Comparison of ENCODE assay signal across 14 cellular contexts in the genomic region with DNA sequence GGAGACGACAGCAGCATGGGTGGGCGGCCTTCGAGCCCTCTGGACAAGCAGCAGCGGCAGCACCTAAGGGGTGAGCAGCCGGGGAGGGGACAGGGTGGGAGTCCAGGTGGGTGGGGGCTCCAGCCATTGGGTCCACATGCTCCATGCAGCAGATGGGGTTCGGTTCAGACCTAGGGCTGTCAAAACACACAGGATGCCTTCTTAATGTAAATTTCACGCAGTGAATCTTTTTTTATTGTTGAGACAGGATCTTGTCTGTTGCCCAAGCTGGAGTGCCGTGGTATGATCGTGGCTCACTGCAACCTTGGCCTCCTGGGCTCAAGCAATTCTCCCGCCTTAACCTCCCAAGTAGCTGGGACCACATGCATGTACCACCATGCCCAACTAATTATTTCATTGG. TPM values are rescaled to one million over a fixed set of nuclear protein-coding genes. Genes with fewer than 3 reads are reported as not detected.
DNase-seq lines count a peak whose midpoint lies in the region; ATAC-seq and TF ChIP-seq lines count a peak whose summit lies in the region.
"Had no signal": no experiment of that assay in that cellular context is flagged by ENCODE, and none has a peak within 500 bp of the region (broad histone marks: within the 10 kb centered on the region; RNA-seq: fewer than 3 reads in every experiment).

No MANE protein-coding gene starts in this region.

- H3K27me3 Mint-ChIP-seq in naive B cell (no peaks in the 10 kb centered on the region), WTC11 (ENCODE audit: low read depth) (peaks cover 10% of the 10 kb centered on the region; the same call in 1 of the 2 replicates)
- H3K27me3 Mint-ChIP-seq in naive thymus-derived CD4-positive, alpha-beta T cell = peaks cover 0 to 3% (median 0%) of the 10 kb centered on the region in 5 donors
- H3K27me3 Mint-ChIP-seq: CD4-positive, alpha-beta memory T cell had no signal

- ATAC-seq in DND-41 (ENCODE audit: insufficient read depth, low read depth) = no peak
- peak; percentile 3 for ATAC-seq in GM21447 (IDR thresholded peaks at IDR 0.05; ENCODE audit: unreplicated experiment)
- peak; percentile 6 to 9 for ATAC-seq in naive B cell (ENCODE audit: low read depth in 2 of 2)
- no peak for ATAC-seq in naive thymus-derived CD4-positive, alpha-beta T cell
- no peak for ATAC-seq in WTC11

- H3K9me3 Mint-ChIP-seq in naive B cell (peaks cover 0 to 4% (median 3%) of the 10 kb centered on the region in 7 donors), WTC11 (peaks cover 9% of the 10 kb centered on the region)
- H3K9me3 Mint-ChIP-seq in naive thymus-derived CD4-positive, alpha-beta T cell = peaks cover 0 to 8% (median 4%) of the 10 kb centered on the region in 11 donors

- H3K27me3 ChIP-seq in DND-41 (ENCODE audit: insufficient read depth, low read length, poor library complexity) = no peaks in the 10 kb centered on the region
- no peaks in the 10 kb centered on the region for H3K27me3 ChIP-seq in naive thymus-derived CD4-positive, alpha-beta T cell (ENCODE audit: control insufficient read depth in 2 of 2, insufficient read depth in 2 of 2, low read length in 2 of 2)

- POLR2A ChIA-PET in OCI-LY7 (lab: Charles Lee) (interaction anchor here (0.7 to 1.3 kb wide), 4 partner anchors 14 to 299 kb away, joined by 3 to 5 read pairs (median 4); no protein-coding TSS in a partner anchor), WTC11 (lab: Charles Lee) (interaction anchor here (0.6 kb wide), 1 partner anchor 56 kb away, joined by 3 read pairs; no protein-coding TSS in a partner anchor)
- POLR2A ChIA-PET in naive thymus-derived CD4-positive, alpha-beta T cell (lab: Charles Lee) = no interaction called here

- H3K9me2 ChIP-seq in OCI-LY7 (ENCODE audit: insufficient read depth, low read length) = no peaks in the 10 kb centered on the region

- H3K9me3 ChIP-seq in DND-41 (ENCODE audit: insufficient read depth, low read length, severe bottlenecking) (no peaks in the 10 kb centered on the region), OCI-LY7 (ENCODE audit: low read length) (peaks cover 10% of the 10 kb centered on the region; the same call in 1 of the 2 replicates)
- peaks cover 0 to 10% (median 0%) of the 10 kb centered on the region in 3 experiments for H3K9me3 ChIP-seq in naive thymus-derived CD4-positive, alpha-beta T cell (ENCODE audit: control insufficient read depth in 2 of 3, low read length in 3 of 3)

- no peak overlapping the region for H3K9ac ChIP-seq in DND-41 (ENCODE audit: low read depth, low read length)

- peak overlapping the region; percentile 93 to 98 (median 96) for H3K4me3 Mint-ChIP-seq in naive B cell
- H3K4me3 Mint-ChIP-seq in naive thymus-derived CD4-positive, alpha-beta T cell = no peak overlapping the region
- no peak overlapping the region for H3K4me3 Mint-ChIP-seq in WTC11
- H3K4me3 Mint-ChIP-seq: CD4-positive, alpha-beta memory T cell had no signal

- no peaks in the 10 kb centered on the region for H3K36me3 ChIP-seq in DND-41 (ENCODE audit: insufficient read depth, low read length)
- peaks cover 33% of the 10 kb centered on the region for H3K36me3 ChIP-seq in OCI-LY7 (ENCODE audit: insufficient read depth, low read length)
- H3K36me3 ChIP-seq in naive thymus-derived CD4-positive, alpha-beta T cell (ENCODE audit: control insufficient read depth in 2 of 3, insufficient read depth in 3 of 3, low read length in 3 of 3) = no peaks in the 10 kb centered on the region

- H3K4me1 Mint-ChIP-seq in naive B cell (peaks cover 61 to 81% (median 79%) of the 10 kb centered on the region in 3 donors), WTC11 (peaks cover 15% of the 10 kb centered on the region)
- peaks cover 16 to 30% (median 28%) of the 10 kb centered on the region in 7 donors for H3K4me1 Mint-ChIP-seq in naive thymus-derived CD4-positive, alpha-beta T cell

- DNase-seq in DND-41 (no peak), OCI-LY7 (ENCODE audit: low spot score) (peak; percentile 53), naive B cell (no peak), HT-29 (ENCODE audit: low spot score) (no peak), DMS79 (lab: John Stamatoyannopoulos, UW) (no peak), WTC11 (ENCODE audit: low spot score) (no peak)
- DNase-seq in naive thymus-derived CD4-positive, alpha-beta T cell = no peak
- DNase-seq: AML-193; CD4-positive, alpha-beta memory T cell; HCEC 1CT; NCI-H1105; NCI-H187; SIG-M5 had no signal

- intact Hi-C loops in OCI-LY7 (cut with micrococcal nuclease; ENCODE audit: unreplicated experiment) = loop anchor here (10.0 kb wide), 2 partner anchors 227 to 997 kb away; a partner anchor contains a TSS
- intact Hi-C loops in naive thymus-derived CD4-positive, alpha-beta T cell (cut with micrococcal nuclease) = no loop called here

- peaks cover 9 to 13% of the 10 kb centered on the region in 2 donors for H3K36me3 Mint-ChIP-seq in naive B cell
- H3K36me3 Mint-ChIP-seq in naive thymus-derived CD4-positive, alpha-beta T cell = peaks cover 0 to 4% (median 0%) of the 10 kb centered on the region in 5 donors
- peaks cover 3% of the 10 kb centered on the region; the same call in 1 of the 2 replicates for H3K36me3 Mint-ChIP-seq in WTC11
- H3K36me3 Mint-ChIP-seq: CD4-positive, alpha-beta memory T cell had no signal

- H3K27ac Mint-ChIP-seq in naive B cell (peak overlapping the region; percentile 92 to 98 (median 97)), WTC11 (no peak overlapping the region)
- no peak overlapping the region for H3K27ac Mint-ChIP-seq in naive thymus-derived CD4-positive, alpha-beta T cell

- H3K4me1 ChIP-seq in DND-41 (ENCODE audit: insufficient read depth, low read length) = peaks cover 46% of the 10 kb centered on the region
- H3K4me1 ChIP-seq in OCI-LY7 (ENCODE audit: insufficient read depth, low read length, poor library complexity, severe bottlenecking) = peaks cover 80% of the 10 kb centered on the region
- peaks cover 10 to 23% of the 10 kb centered on the region in 2 donors for H3K4me1 ChIP-seq in naive thymus-derived CD4-positive, alpha-beta T cell (ENCODE audit: control insufficient read depth in 2 of 2, insufficient read depth in 2 of 2, low read length in 2 of 2)

- H4K20me1 ChIP-seq in DND-41 (ENCODE audit: insufficient read depth, low read length) (no peaks in the 10 kb centered on the region), OCI-LY7 (ENCODE audit: insufficient read depth, low read length) (no peaks in the 10 kb centered on the region)

- no peak overlapping the region for H3K4me3 ChIP-seq in DND-41 (ENCODE audit: low read depth in 1 of 2, low read length in 2 of 2)
- peak overlapping the region; percentile 69 for H3K4me3 ChIP-seq in OCI-LY7 (ENCODE audit: low read depth, low read length, poor library complexity, severe bottlenecking)
- H3K4me3 ChIP-seq in naive thymus-derived CD4-positive, alpha-beta T cell (ENCODE audit: low read length) = no peak overlapping the region

- TSS peak; percentile 65 for BruUV-seq in OCI-LY7 (replicated peaks; lab: Mats Ljungman, UMichigan)

- H3K79me2 ChIP-seq in DND-41 (ENCODE audit: insufficient read depth, low read length) = no peaks in the 10 kb centered on the region
- peaks cover 56% of the 10 kb centered on the region for H3K79me2 ChIP-seq in OCI-LY7 (ENCODE audit: insufficient read depth, low read depth, low read length)

- TF ChIP-seq CTCF in DND-41 (IDR thresholded peaks at IDR 0.05; ENCODE audit: borderline replicate concordance, extremely low read depth, low read length, poor library complexity, severe bottlenecking) (no peak), OCI-LY7 (conservative IDR thresholded peaks at IDR 0.05; ENCODE audit: low read length) (no peak), WTC11 (IDR thresholded peaks at IDR 0.05) (no peak)

- peak overlapping the region; percentile 55 for H3K27ac ChIP-seq in DND-41 (ENCODE audit: low read length)
- H3K27ac ChIP-seq in OCI-LY7 (ENCODE audit: low read depth, low read length, poor library complexity, severe bottlenecking) = peak overlapping the region; percentile 95
- no peak overlapping the region for H3K27ac ChIP-seq in naive thymus-derived CD4-positive, alpha-beta T cell (ENCODE audit: low read depth, low read length)

- CTCF ChIA-PET in OCI-LY7 (lab: Charles Lee; ENCODE audit: unreplicated experiment) (interaction anchor here (0.6 kb wide), 1 partner anchor 223 kb away, joined by 4 read pairs; no protein-coding TSS in a partner anchor), WTC11 (lab: Charles Lee) (no interaction called here)
- CTCF ChIA-PET in naive thymus-derived CD4-positive, alpha-beta T cell (lab: Charles Lee) = no interaction called here

- no peak overlapping the region for H3K4me2 ChIP-seq in DND-41 (ENCODE audit: insufficient read depth, low read length)
- peak overlapping the region; percentile 91 for H3K4me2 ChIP-seq in OCI-LY7 (ENCODE audit: low read length)

- H2AFZ ChIP-seq in DND-41 (ENCODE audit: low read depth, low read length) (no peak overlapping the region), OCI-LY7 (ENCODE audit: low read length) (no peak overlapping the region)

TF ChIP-seq in WTC11, 78 proteins besides CTCF, POLR2A, EP300 and RAD21 (continues in another document):
- TF ChIP-seq SP1 (CRISPR knock-in tag; conservative IDR thresholded peaks at IDR 0.05) (no peak), PRRX2 (CRISPR knock-in tag; IDR thresholded peaks at IDR 0.05) (no peak), ESRRA (CRISPR knock-in tag; IDR thresholded peaks at IDR 0.05; ENCODE audit: borderline replicate concordance) (no peak), TCF7 (CRISPR knock-in tag; IDR thresholded peaks at IDR 0.05; ENCODE audit: low read depth) (no peak)

RNA-seq across cellular contexts. Expression of a gene that starts 15.9 kb away (rescaled TPM):
- total RNA-seq in OCI-LY7 (2014; rRNA removed; shearing (Covaris generic)) = 86.5 and 107 TPM in 2 replicates
- total RNA-seq in OCI-LY7 (2022) = 146 and 158 TPM in 2 replicates
- 10 to 100 TPM; 32.3 to 79.7 (median 73.0) TPM for polyA plus RNA-seq in naive B cell (ENCODE audit: low read depth in 6 of 6)
- total RNA-seq in HT-29 (2014; rRNA removed; shearing (Covaris generic)) = 75.7 and 90.9 TPM in 2 replicates
- 10 to 100 TPM; 53.3 to 83.3 (median 74.1) TPM for total RNA-seq in naive thymus-derived CD4-positive, alpha-beta T cell
- 10 to 100 TPM; 67.0 to 77.1 TPM for polyA plus RNA-seq in naive thymus-derived CD4-positive, alpha-beta T cell
- 81.7 to 108 TPM (median 108 TPM) in 3 replicates for total RNA-seq in WTC11 (2021)

RNA-seq across cellular contexts. Expression of a gene that starts 28.1 kb away (rescaled TPM):
- total RNA-seq in OCI-LY7 (2014; rRNA removed; shearing (Covaris generic)) = 43.0 and 49.6 TPM in 2 replicates
- total RNA-seq in OCI-LY7 (2022) = 57.2 and 68.6 TPM in 2 replicates
- 10 to 100 TPM in 5 of 6 donors, 1 to 10 TPM in 1; 5.2 to 21.8 (median 15.2) TPM for polyA plus RNA-seq in naive B cell (ENCODE audit: low read depth in 6 of 6)
- total RNA-seq in HT-29 (2014; rRNA removed; shearing (Covaris generic)) = 76.2 and 88.5 TPM in 2 replicates
- total RNA-seq in naive thymus-derived CD4-positive, alpha-beta T cell = 10 to 100 TPM; 50.1 to 70.6 (median 61.3) TPM
- 10 to 100 TPM; 13.2 to 23.8 TPM for polyA plus RNA-seq in naive thymus-derived CD4-positive, alpha-beta T cell
- total RNA-seq in WTC11 (2021) = 54.0 to 71.7 TPM (median 67.1 TPM) in 3 replicates

RNA-seq across cellular contexts. Expression of a gene that starts 57.0 kb away (rescaled TPM):
- 2.5 and 3.3 TPM in 2 replicates for total RNA-seq in OCI-LY7 (2014; rRNA removed; shearing (Covaris generic))
- 2.7 and 3.2 TPM in 2 replicates for total RNA-seq in OCI-LY7 (2022)
- 1 to 10 TPM in 5 of 6 donors, not detected in 1; 1.3 to 3.1 (median 2.3) TPM for polyA plus RNA-seq in naive B cell (ENCODE audit: low read depth in 6 of 6)
- total RNA-seq in HT-29 (2014; rRNA removed; shearing (Covaris generic)) = 2.6 and 3.1 TPM in 2 replicates
- 10 to 100 TPM in 4 of 5 experiments, 1 to 10 TPM in 1; 3.1 to 15.1 (median 11.0) TPM for total RNA-seq in naive thymus-derived CD4-positive, alpha-beta T cell
- 1 to 10 TPM; 5.0 to 8.2 TPM for polyA plus RNA-seq in naive thymus-derived CD4-positive, alpha-beta T cell
- total RNA-seq in WTC11 (2021) = 8.6 to 12.1 TPM (median 10.1 TPM) in 3 replicates

Comparison
In these comparisons a context has a peak if more than half of its experiments do, and no peak if none do; other contexts are left out.
1. ATAC-seq: peak in GM21447 (single experiment) and naive B cell (2 of 2); none in DND-41 (single experiment), naive thymus-derived CD4-positive, alpha-beta T cell (single experiment) and WTC11 (single experiment).
2. H3K27ac Mint-ChIP-seq: peak in naive B cell (6 of 6); none in naive thymus-derived CD4-positive, alpha-beta T cell (0 of 9) and WTC11 (single experiment).
3. H3K4me3 Mint-ChIP-seq: peak in naive B cell (8 of 8); none in naive thymus-derived CD4-positive, alpha-beta T cell (0 of 10) and WTC11 (single experiment).